Comparison of ENCODE assay signal across 7 cellular contexts in genomic region chr1:31593770-31594632, GRCh38. TPM values are rescaled to one million over a fixed set of nuclear protein-coding genes. Genes with fewer than 3 reads are reported as not detected.
DNase-seq lines count a peak whose midpoint lies in the region; ATAC-seq and TF ChIP-seq lines count a peak whose summit lies in the region.

No MANE protein-coding gene starts in this region.

- H3K4me2 ChIP-seq in smooth muscle cell = no peak overlapping the region

- H3K4me1 Mint-ChIP-seq in activated naive CD4-positive, alpha-beta T cell treated with anti-CD3 and anti-CD28 coated beads, Interleukin-2, amount 10 ng/mL, durations not matched to agents 7 days and 5 days = no peaks in the 10 kb centered on the region

- H3K27ac ChIP-seq in smooth muscle cell (ENCODE audit: low read depth) = no peak overlapping the region

- no peaks in the 10 kb centered on the region for H3F3A ChIP-seq in smooth muscle cell (ENCODE audit: low read depth)

- peak; percentile 84 to 87 for ATAC-seq in left cardiac atrium

- CTCF ChIA-PET in activated naive CD4-positive, alpha-beta T cell treated with anti-CD3 and anti-CD28 coated beads, Interleukin-2, amount 10 ng/mL, durations not matched to agents 7 days and 5 days (lab: Charles Lee) = interaction anchor here (0.7 to 2.9 kb wide), 5 partner anchors 29 to 364 kb away, joined by 3 to 11 read pairs (median 3); no protein-coding TSS in a partner anchor

- 57% methylated on average over 10 of the region's 10 CpGs for WGBS in smooth muscle cell (ENCODE audit: low lambda C conversion rate)

- no peak overlapping the region for H2AFZ ChIP-seq in smooth muscle cell (ENCODE audit: low read depth)

- TF ChIP-seq CTCF in GM12874 (IDR thresholded peaks at IDR 0.05; ENCODE audit: insufficient read depth, low read depth, low read length) (peak; percentile 97), smooth muscle cell (IDR thresholded peaks at IDR 0.05; ENCODE audit: borderline replicate concordance, insufficient read depth, poor library complexity, severe bottlenecking) (peak; percentile 74)

- H3K36me3 ChIP-seq in smooth muscle cell (ENCODE audit: low read depth) = no peaks in the 10 kb centered on the region

- H3K36me3 Mint-ChIP-seq in activated naive CD4-positive, alpha-beta T cell treated with anti-CD3 and anti-CD28 coated beads, Interleukin-2, amount 10 ng/mL, durations not matched to agents 7 days and 5 days = no peaks in the 10 kb centered on the region

- H3K79me2 ChIP-seq in smooth muscle cell (ENCODE audit: low read depth) = no peaks in the 10 kb centered on the region

- no peaks in the 10 kb centered on the region for H4K20me1 ChIP-seq in smooth muscle cell (ENCODE audit: low read depth)

- peaks cover 42% of the 10 kb centered on the region for H3K27me3 Mint-ChIP-seq in activated naive CD4-positive, alpha-beta T cell treated with anti-CD3 and anti-CD28 coated beads, Interleukin-2, amount 10 ng/mL, durations not matched to agents 7 days and 5 days

- no peak overlapping the region for H3K27ac Mint-ChIP-seq in activated naive CD4-positive, alpha-beta T cell treated with anti-CD3 and anti-CD28 coated beads, Interleukin-2, amount 10 ng/mL, durations not matched to agents 7 days and 5 days

- peaks cover 3% of the 10 kb centered on the region for H3K4me1 ChIP-seq in smooth muscle cell (ENCODE audit: low read depth)

- no peak overlapping the region for H3K4me3 ChIP-seq in smooth muscle cell

- no peak overlapping the region for H3K4me3 Mint-ChIP-seq in activated naive CD4-positive, alpha-beta T cell treated with anti-CD3 and anti-CD28 coated beads, Interleukin-2, amount 10 ng/mL, durations not matched to agents 7 days and 5 days

- no peaks in the 10 kb centered on the region for H3K27me3 ChIP-seq in smooth muscle cell (ENCODE audit: low read depth)

- H3K9me3 Mint-ChIP-seq in activated naive CD4-positive, alpha-beta T cell treated with anti-CD3 and anti-CD28 coated beads, Interleukin-2, amount 10 ng/mL, durations not matched to agents 7 days and 5 days = no peaks in the 10 kb centered on the region

- peak; percentile 52 for DNase-seq in LHCN-M2 (ENCODE audit: low read depth)
- DNase-seq in SHP77 (lab: John Stamatoyannopoulos, UW) = peak; percentile 68 to 76
- peak; percentile 81 for DNase-seq in activated naive CD4-positive, alpha-beta T cell treated with anti-CD3 and anti-CD28 coated beads, Interleukin-2, amount 10 ng/mL, durations not matched to agents 7 days and 5 days
- DNase-seq in left cardiac atrium = peak; percentile 87
- DNase-seq in smooth muscle cell (lab: John Stamatoyannopoulos, UW; ENCODE audit: unreplicated experiment) = no peak
- DNase-seq in retina = no peak

- intact Hi-C loops in left cardiac atrium (cut with DNase I) = loop anchor here in 1 of 2 donors (1.0 kb wide), 1 partner anchor 30 kb away; no protein-coding TSS in a partner anchor

- H3K9me3 ChIP-seq in smooth muscle cell (replicated peaks; ENCODE audit: low read depth) = no peaks in the 10 kb centered on the region

- H3K9ac ChIP-seq in smooth muscle cell (ENCODE audit: low read depth) = no peak overlapping the region

RNA-seq across cellular contexts. Expression of gene TINAGL1, which starts 17.7 kb away (rescaled TPM):
- 0.19 TPM in 1 of 2 replicates, not detected in the other for total RNA-seq in LHCN-M2 (2014; rRNA removed)
- polyA plus RNA-seq in LHCN-M2 (2012) = 0.04 TPM
- 100 to 1,000 TPM; 128 to 175 TPM for total RNA-seq in left cardiac atrium
- total RNA-seq in smooth muscle cell = 142 and 148 TPM in 2 replicates
- polyA plus RNA-seq in smooth muscle cell = 40.9 and 219 TPM in 2 replicates

RNA-seq across cellular contexts. Expression of gene HCRTR1, which starts 23.5 kb away (rescaled TPM):
- total RNA-seq in LHCN-M2 (2014; rRNA removed) (not detected in 2 replicates), left cardiac atrium (under 1 TPM; 0.42 to 0.44 TPM), smooth muscle cell (2.0 TPM in 1 of 2 replicates, not detected in the other)
- polyA plus RNA-seq in LHCN-M2 (2012) = not detected
- 0.19 TPM in 1 of 2 replicates, not detected in the other for polyA plus RNA-seq in smooth muscle cell

RNA-seq across cellular contexts. Expression of gene PEF1, which starts 50.7 kb away (rescaled TPM):
- total RNA-seq in LHCN-M2 (2014; rRNA removed) (67.5 and 78.3 TPM in 2 replicates), left cardiac atrium (10 to 100 TPM; 32.3 to 44.7 TPM), smooth muscle cell (61.4 and 89.3 TPM in 2 replicates)
- 81.1 TPM for polyA plus RNA-seq in LHCN-M2 (2012)
- 77.1 and 85.8 TPM in 2 replicates for polyA plus RNA-seq in smooth muscle cell

Comparison
In these comparisons a context has a peak if more than half of its experiments do, and no peak if none do; other contexts are left out.
1. DNase-seq: peak in LHCN-M2 (single experiment), SHP77 (2 of 2), activated naive CD4-positive, alpha-beta T cell treated with anti-CD3 and anti-CD28 coated beads, Interleukin-2, amount 10 ng/mL, durations not matched to agents 7 days and 5 days (single experiment) and left cardiac atrium (single experiment); none in smooth muscle cell (single experiment) and retina (single experiment).
2. RNA of gene TINAGL1, which starts 17.7 kb away (total RNA-seq): 128 to 175 TPM in left cardiac atrium and 142 to 148 TPM in smooth muscle cell; 0.19 TPM in LHCN-M2; every median in the first group is over 100 times any median in the second.